ENCODE assay signal across 20 cellular contexts in genomic region chr5:159033351-159033657, GRCh38.
A peak's percentile ranks its signal among the peaks of the same experiment; 100 is the strongest.
DNase-seq lines count a peak whose midpoint lies in the region; ATAC-seq and TF ChIP-seq lines count a peak whose summit lies in the region.
"Had no signal": no experiment of that assay in that cellular context is flagged by ENCODE, and none has a peak within 500 bp of the region (broad histone marks: within the 10 kb centered on the region; RNA-seq: fewer than 3 reads in every experiment).

No MANE protein-coding gene starts in this region.

- H3K27ac ChIP-seq in left ventricle myocardium inferior (replicated peaks) (peak overlapping the region; percentile 82), muscle layer of duodenum (ENCODE audit: low read length) (peak overlapping the region; percentile 16), uterus (peak overlapping the region; percentile 44 to 65), right lobe of liver (no peak overlapping the region)
- H3K27ac ChIP-seq: C4-2B, colonic mucosa, GM23248, prostate gland, RWPE1 had no signal

- POLR2A ChIA-PET in HEK293T (lab: Yijun Ruan, JAX), result no interaction called here

- CTCF ChIA-PET in HEK293T (lab: Yijun Ruan, JAX), result no interaction called here

- H3K4me3 ChIP-seq in left ventricle myocardium inferior (peak overlapping the region; percentile 31), choroid plexus epithelial cell (ENCODE audit: low read depth, low read length) (no peak overlapping the region), muscle layer of duodenum (ENCODE audit: low read depth in 1 of 2, low read length in 2 of 2) (no peak overlapping the region), uterus (no peak overlapping the region), right lobe of liver (no peak overlapping the region)
- H3K4me3 ChIP-seq: colonic mucosa, GM23248, lung, prostate gland, thyroid gland had no signal

- no peaks in the 10 kb centered on the region for H3K36me3 ChIP-seq in left ventricle myocardium inferior
- H3K36me3 ChIP-seq in muscle layer of duodenum (ENCODE audit: control insufficient read depth in 1 of 2, insufficient read depth in 2 of 2, low read length in 2 of 2), result no peaks in the 10 kb centered on the region
- no peaks in the 10 kb centered on the region for H3K36me3 ChIP-seq in uterus
- no peaks in the 10 kb centered on the region for H3K36me3 ChIP-seq in right lobe of liver
- H3K36me3 ChIP-seq: colonic mucosa, prostate gland, thyroid gland had no signal

- H3K9me3 ChIP-seq in left ventricle myocardium inferior (replicated peaks), result no peaks in the 10 kb centered on the region
- H3K9me3 ChIP-seq in muscle layer of duodenum (ENCODE audit: control insufficient read depth in 1 of 2, low read length in 2 of 2), result no peaks in the 10 kb centered on the region
- H3K9me3 ChIP-seq in uterus, result no peaks in the 10 kb centered on the region
- H3K9me3 ChIP-seq in right lobe of liver, result no peaks in the 10 kb centered on the region
- H3K9me3 ChIP-seq: colonic mucosa, prostate gland, thyroid gland had no signal

- no peak for TF ChIP-seq CTCF in left ventricle myocardium inferior (IDR thresholded peaks at IDR 0.05; ENCODE audit: borderline replicate concordance)
- no peak for TF ChIP-seq CTCF in choroid plexus epithelial cell (conservative IDR thresholded peaks at IDR 0.05; ENCODE audit: low read depth, low read length)
- no peak for TF ChIP-seq CTCF in uterus (IDR thresholded peaks at IDR 0.05)
- TF ChIP-seq CTCF in right lobe of liver (IDR thresholded peaks at IDR 0.05), result no peak

- H3K4me1 ChIP-seq in left ventricle myocardium inferior, result peaks cover 45% of the 10 kb centered on the region
- peaks cover 0 to 7% of the 10 kb centered on the region in 2 donors for H3K4me1 ChIP-seq in muscle layer of duodenum (ENCODE audit: control insufficient read depth in 1 of 2, insufficient read depth in 2 of 2, low read length in 2 of 2)
- H3K4me1 ChIP-seq in uterus, result peaks cover 0 to 10% of the 10 kb centered on the region in 2 donors
- H3K4me1 ChIP-seq in right lobe of liver, result peaks cover 0 to 17% (median 2%) of the 10 kb centered on the region in 4 donors
- H3K4me1 ChIP-seq: colonic mucosa, prostate gland had no signal

- TF ChIP-seq POLR2A in uterus (IDR thresholded peaks at IDR 0.05) (no peak), right lobe of liver (IDR thresholded peaks at IDR 0.05) (no peak)

- ATAC-seq in left ventricle myocardium superior (no peak), right lobe of liver (no peak)
- ATAC-seq: naive thymus-derived CD4-positive, alpha-beta T cell; T-cell had no signal

- no peaks in the 10 kb centered on the region for H3K27me3 ChIP-seq in left ventricle myocardium inferior (ENCODE audit: low read depth)
- H3K27me3 ChIP-seq in muscle layer of duodenum (ENCODE audit: low read depth, low read length), result no peaks in the 10 kb centered on the region
- H3K27me3 ChIP-seq in uterus, result no peaks in the 10 kb centered on the region
- H3K27me3 ChIP-seq in right lobe of liver, result no peaks in the 10 kb centered on the region
- H3K27me3 ChIP-seq: colonic mucosa, thyroid gland had no signal

- DNase-seq in left ventricle myocardium inferior (no peak), left ventricle myocardium superior (no peak), choroid plexus epithelial cell (ENCODE audit: low read depth) (peak; percentile 80), uterus (no peak), HEK293T (ENCODE audit: extremely low spot score) (no peak), right lobe of liver (no peak), NCI-H1092 (lab: John Stamatoyannopoulos, UW) (no peak)
- DNase-seq: activated gamma-delta T cell treated with Interleukin-2 at 50 U/mL for 16 hours; aorta; colonic mucosa; GM23248; naive thymus-derived CD4-positive, alpha-beta T cell; NCI-H187; T-cell; thyroid gland had no signal

- WGBS in right lobe of liver (ENCODE audit: insufficient coverage, low coverage, low lambda C conversion rate, missing lambda C conversion rate), result 62% methylated on average over 2 of the region's 2 CpGs

- intact Hi-C loops in left ventricle myocardium inferior (cut with micrococcal nuclease) (no loop called here), left ventricle myocardium superior (cut with micrococcal nuclease) (no loop called here), uterus (cut with DNase I; ENCODE audit: low total_unique reads) (no loop called here), right lobe of liver (cut with DNase I) (no loop called here)

TF ChIP-seq in HEK293T, 16 proteins besides CTCF, POLR2A, EP300 and RAD21:
- TF ChIP-seq LEF1 (IDR thresholded peaks at IDR 0.05; ENCODE audit: borderline replicate concordance), result no peak
- no peak for TF ChIP-seq FOXK2 (IDR thresholded peaks at IDR 0.05)
- no peak for TF ChIP-seq L3MBTL2 (conservative IDR thresholded peaks at IDR 0.05)
- no peak for TF ChIP-seq BHLHE40 (IDR thresholded peaks at IDR 0.05; ENCODE audit: borderline replicate concordance)
- no peak for TF ChIP-seq TARDBP (IDR thresholded peaks at IDR 0.05)
- TF ChIP-seq SUZ12 (IDR thresholded peaks at IDR 0.05), result no peak
- TF ChIP-seq NFRKB (IDR thresholded peaks at IDR 0.05), result no peak
- no peak for TF ChIP-seq FOXM1 (IDR thresholded peaks at IDR 0.05; ENCODE audit: borderline replicate concordance)
- TF ChIP-seq HDGF (IDR thresholded peaks at IDR 0.05; ENCODE audit: borderline replicate concordance), result no peak
- TF ChIP-seq FOXA1 (IDR thresholded peaks at IDR 0.05), result no peak

Comparison
In these comparisons a context has a peak if more than half of its experiments do, and no peak if none do; other contexts are left out.
1. H3K27ac ChIP-seq: peak in left ventricle myocardium inferior (single experiment), muscle layer of duodenum (single experiment) and uterus (2 of 2); none in right lobe of liver (0 of 3).